Comparison of ENCODE assay signal across 8 cellular contexts in genomic region chr13:46295531-46296464, GRCh38.
DNase-seq lines count a peak whose midpoint lies in the region; ATAC-seq and TF ChIP-seq lines count a peak whose summit lies in the region.

No MANE protein-coding gene starts in this region.

- no peaks in the 10 kb centered on the region for H3K79me2 ChIP-seq in ACC112 (ENCODE audit: control insufficient read depth, insufficient read depth, low read length, unreplicated experiment)

- H3K27me3 ChIP-seq in ACC112 (ENCODE audit: insufficient read depth, low read length): no peaks in the 10 kb centered on the region
- no peaks in the 10 kb centered on the region for H3K27me3 ChIP-seq in skeletal muscle tissue (ENCODE audit: control insufficient read depth in 3 of 3, insufficient read depth in 3 of 3, low read length in 3 of 3)

- no peak overlapping the region for H3K9ac ChIP-seq in skeletal muscle tissue (ENCODE audit: low read depth in 1 of 3, low read length in 3 of 3)

- no peaks in the 10 kb centered on the region for H3K9me3 ChIP-seq in skeletal muscle tissue (ENCODE audit: control insufficient read depth in 3 of 3, low read length in 3 of 3)

- peak; percentile 64 for ATAC-seq in GM21360 (IDR thresholded peaks at IDR 0.05; ENCODE audit: unreplicated experiment)
- ATAC-seq in GM19324 (IDR thresholded peaks at IDR 0.05; ENCODE audit: low FRiP score, unreplicated experiment): no peak

- no peak for TF ChIP-seq CTCF in fibroblast of the aortic adventitia (IDR thresholded peaks at IDR 0.05; ENCODE audit: insufficient read depth, low read length)

- H3K4me1 ChIP-seq in ACC112 (ENCODE audit: control insufficient read depth, insufficient read depth, low read length, unreplicated experiment): peaks cover 32% of the 10 kb centered on the region
- H3K4me1 ChIP-seq in skeletal muscle tissue (ENCODE audit: control insufficient read depth in 3 of 3, insufficient read depth in 3 of 3, low read length in 3 of 3): peaks cover 0 to 9% (median 2%) of the 10 kb centered on the region in 3 donors

- H2AFZ ChIP-seq in ACC112 (ENCODE audit: low read length, unreplicated experiment): no peak overlapping the region

- H3K36me3 ChIP-seq in ACC112 (ENCODE audit: insufficient read depth, low read length) (no peaks in the 10 kb centered on the region), skeletal muscle tissue (ENCODE audit: control insufficient read depth in 3 of 3, insufficient read depth in 3 of 3, low read length in 3 of 3) (no peaks in the 10 kb centered on the region)

- peak overlapping the region; percentile 96 for H3K27ac ChIP-seq in ACC112 (ENCODE audit: low read depth, low read length)
- H3K27ac ChIP-seq in skeletal muscle tissue (ENCODE audit: low read depth, low read length): peak overlapping the region; percentile 52
- no peak overlapping the region for H3K27ac ChIP-seq in caudate nucleus (ENCODE audit: low read depth, low read length)

- DNase-seq in MV-4-11 (lab: John Stamatoyannopoulos, UW): peak; percentile 93
- DNase-seq in activated T-cell treated with anti-CD3 and anti-CD28 coated beads, Interleukin-2, amount 50 U/mL, for 1 hour: peak; percentile 60
- DNase-seq in fibroblast of the aortic adventitia (ENCODE audit: low read depth): peak; percentile 99
- DNase-seq in caudate nucleus (lab: John Stamatoyannopoulos, UW): no peak

- H3K4me3 ChIP-seq in ACC112 (ENCODE audit: low read depth, low read length): 0 out of 2 replicates have a peak overlapping the region, but pooled peaks have one; percentile 14
- peak overlapping the region; percentile 18 for H3K4me3 ChIP-seq in fibroblast of the aortic adventitia (ENCODE audit: low read depth, low read length)
- no peak overlapping the region for H3K4me3 ChIP-seq in skeletal muscle tissue (ENCODE audit: low read length in 3 of 3)

Comparison
In these comparisons a context has a peak if more than half of its experiments do, and no peak if none do; other contexts are left out.
1. H3K4me3 ChIP-seq: peak in ACC112 (single experiment) and fibroblast of the aortic adventitia (single experiment); none in skeletal muscle tissue (0 of 3).
2. DNase-seq: peak in MV-4-11 (single experiment), activated T-cell treated with anti-CD3 and anti-CD28 coated beads, Interleukin-2, amount 50 U/mL, for 1 hour (single experiment) and fibroblast of the aortic adventitia (single experiment); none in caudate nucleus (0 of 61).